ENCODE assay signal across 15 cellular contexts in the genomic region with DNA sequence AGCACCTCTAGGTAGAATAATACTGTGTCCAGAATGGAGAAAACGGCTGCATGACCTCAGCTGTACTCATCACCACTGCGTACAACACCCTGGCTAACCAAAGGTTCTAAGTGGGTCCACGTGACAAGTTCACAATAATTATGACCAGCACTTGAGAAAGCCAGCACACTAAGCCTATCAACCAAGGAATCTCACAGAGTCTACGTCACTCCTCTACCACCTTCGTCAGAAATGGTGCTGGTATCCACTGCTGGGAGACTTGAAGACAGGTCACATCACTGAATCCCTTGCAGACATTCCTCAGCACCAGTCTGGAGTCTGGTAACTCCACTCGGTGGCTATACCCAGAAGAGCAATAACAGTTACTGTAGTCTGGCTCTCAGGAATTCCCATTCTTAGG.
"Had no signal": no experiment of that assay in that cellular context is flagged by ENCODE, and none has a peak within 500 bp of the region (broad histone marks: within the 10 kb centered on the region; RNA-seq: fewer than 3 reads in every experiment).

No MANE protein-coding gene starts in this region.

- H3K27me3 Mint-ChIP-seq: activated CD8-positive, alpha-beta T cell treated with anti-CD3 and anti-CD28 coated beads for 36 hours had no signal

- DNase-seq: activated B cell treated with CpG ODN at 0.5 μM for 24 hours; activated CD4-positive, alpha-beta T cell treated with anti-CD3 and anti-CD28 coated beads for 48 hours; activated CD8-positive, alpha-beta T cell treated with anti-CD3 and anti-CD28 coated beads for 36 hours; activated gamma-delta T cell; activated T-cell treated with anti-CD3 and anti-CD28 coated beads, Interleukin-2, amount 50 U/mL, for 48 hours; left ventricle myocardium inferior; natural killer cell; stimulated activated CD4-positive, alpha-beta T cell treated with anti-CD3 and anti-CD28 coated beads, Interleukin-12 subunit alpha, Interleukin-12 subunit beta, amount 100 ng/mL, for 4 hours; stimulated activated CD4-positive, alpha-beta T cell treated with anti-CD3 and anti-CD28 coated beads, Interleukin-2, amount 100 ng/mL, for 24 hours had no signal

- H2AFZ ChIP-seq: parathyroid adenoma had no signal

- H3K36me3 Mint-ChIP-seq: natural killer cell had no signal

- H3K79me2 ChIP-seq: parathyroid adenoma had no signal

- H3K9ac ChIP-seq: parathyroid adenoma had no signal

- H3K27ac Mint-ChIP-seq: activated B cell treated with CpG ODN at 0.5 μM for 24 hours; activated CD8-positive, alpha-beta T cell treated with anti-CD3 and anti-CD28 coated beads for 36 hours; activated naive CD4-positive, alpha-beta T cell treated with anti-CD3 and anti-CD28 coated beads, Interleukin-2, amount 50 U/mL, for 72 hours; natural killer cell had no signal

- ATAC-seq: activated CD8-positive, alpha-beta T cell treated with anti-CD3 and anti-CD28 coated beads for 36 hours; activated naive CD4-positive, alpha-beta T cell treated with anti-CD3 and anti-CD28 coated beads, Interleukin-2, amount 50 U/mL, for 72 hours; natural killer cell had no signal

- H3K36me3 ChIP-seq: esophagus muscularis mucosa, left ventricle myocardium inferior, neutrophil, thoracic aorta, vagina had no signal

- H3K4me3 ChIP-seq: esophagus muscularis mucosa, left ventricle myocardium inferior, thoracic aorta, vagina had no signal

- H3K4me1 ChIP-seq: esophagus muscularis mucosa, left ventricle myocardium inferior, parathyroid adenoma, vagina had no signal

- H3K9me3 ChIP-seq: esophagus muscularis mucosa, neutrophil, thoracic aorta, vagina had no signal

- H3K4me3 Mint-ChIP-seq: activated B cell treated with CpG ODN at 0.5 μM for 24 hours; activated CD8-positive, alpha-beta T cell treated with anti-CD3 and anti-CD28 coated beads for 36 hours; natural killer cell had no signal

- H3K4me1 Mint-ChIP-seq: activated B cell treated with CpG ODN at 0.5 μM for 24 hours, natural killer cell had no signal

- H3K27ac ChIP-seq: esophagus muscularis mucosa, left ventricle myocardium inferior, neutrophil, parathyroid adenoma, thoracic aorta, vagina had no signal

- H3K27me3 ChIP-seq: esophagus muscularis mucosa, neutrophil, vagina had no signal
